1 cellular context compared by ENCODE assay signal in genomic region chr10:101060036-101060950, GRCh38.
TF ChIP-seq lines count a peak whose summit lies in the region.

No MANE protein-coding gene starts in this region.

TF ChIP-seq in H1, 55 proteins besides CTCF, POLR2A, EP300 and RAD21:
- TF ChIP-seq CHD1 (IDR thresholded peaks at IDR 0.05; ENCODE audit: low read depth, low read length): no peak
- TF ChIP-seq SAP30 (IDR thresholded peaks at IDR 0.05; ENCODE audit: insufficient read depth, insufficient replicate concordance, low read length): peak; percentile 88
- 0 out of 2 replicates have a peak, but pooled peaks have one; percentile 26 for TF ChIP-seq KDM5A (IDR thresholded peaks at IDR 0.05; ENCODE audit: low read length)
- TF ChIP-seq BRCA1 (IDR thresholded peaks at IDR 0.05; ENCODE audit: low read depth, low read length): peak; percentile 93
- peak; percentile 74; the same call in 1 of the 2 replicates for TF ChIP-seq SP4 (IDR thresholded peaks at IDR 0.05; ENCODE audit: low read length)
- TF ChIP-seq KDM4A (IDR thresholded peaks at IDR 0.05; ENCODE audit: low read depth, low read length, severe bottlenecking): peak; percentile 82
- no peak; a peak in 1 of 4 replicates for TF ChIP-seq HDAC2 (IDR thresholded peaks at IDR 0.05; ENCODE audit: borderline replicate concordance in 1 of 2, low read depth in 2 of 2, low read length in 2 of 2)
- TF ChIP-seq TBP (IDR thresholded peaks at IDR 0.05; ENCODE audit: low read depth, low read length): no peak
- TF ChIP-seq RBBP5 (IDR thresholded peaks at IDR 0.05; ENCODE audit: borderline replicate concordance, low read depth, low read length): peak; percentile 28; the same call in 1 of the 2 replicates
- peak; percentile 66; the same call in 1 of the 2 replicates for TF ChIP-seq CREB1 (IDR thresholded peaks at IDR 0.05)
- peak; percentile 63; the same call in 1 of the 2 replicates for TF ChIP-seq TAF1 (IDR thresholded peaks at IDR 0.05; ENCODE audit: low read depth, low read length)
- peak; percentile 19 for TF ChIP-seq ASH2L (IDR thresholded peaks at IDR 0.05; ENCODE audit: low read length)
- TF ChIP-seq MAX (IDR thresholded peaks at IDR 0.05): 0 out of 2 replicates have a peak, but pooled peaks have one; percentile 17
- TF ChIP-seq PHF8 (conservative IDR thresholded peaks at IDR 0.05; ENCODE audit: low read depth, low read length): peak; percentile 54
- peak in 1 of 2 experiments; percentile 88; a peak in 3 of 4 replicates for TF ChIP-seq SIN3A (conservative IDR thresholded peaks at IDR 0.05 in 1 of 2, IDR thresholded peaks at IDR 0.05 in 1 of 2; ENCODE audit: low read depth in 1 of 2, low read length in 2 of 2)
- no peak for TF ChIP-seq GABPA (IDR thresholded peaks at IDR 0.05; ENCODE audit: borderline replicate concordance, insufficient read depth, low read length)
- TF ChIP-seq ATF2 (IDR thresholded peaks at IDR 0.05; ENCODE audit: low read length): peak; percentile 58; the same call in 1 of the 2 replicates
- peak; percentile 97 for TF ChIP-seq CHD2 (IDR thresholded peaks at IDR 0.05; ENCODE audit: low read length)
- TF ChIP-seq E2F6 (IDR thresholded peaks at IDR 0.05): no peak
